35 cellular contexts compared by ENCODE assay signal in genomic region chr2:133712369-133712768, GRCh38.
"Had no signal": no experiment of that assay in that cellular context is flagged by ENCODE, and none has a peak within 500 bp of the region (broad histone marks: within the 10 kb centered on the region; RNA-seq: fewer than 3 reads in every experiment).

No MANE protein-coding gene starts in this region.

- H3K27me3 Mint-ChIP-seq: activated CD4-positive, alpha-beta memory T cell treated with anti-CD3 and anti-CD28 coated beads for 36 hours; activated CD4-positive, alpha-beta T cell treated with anti-CD3 and anti-CD28 coated beads, Interleukin-2, amount 10 ng/mL, durations not matched to agents 24 days and 14 days; activated CD8-positive, alpha-beta memory T cell treated with anti-CD3 and anti-CD28 coated beads, Interleukin-2, amount 10 ng/mL, durations not matched to agents 7 days and 5 days; activated naive CD8-positive, alpha-beta T cell treated with anti-CD3 and anti-CD28 coated beads, Interleukin-2, amount 50 U/mL, for 24 hours; brain had no signal

- H3K27ac Mint-ChIP-seq: activated CD4-positive, alpha-beta memory T cell treated with anti-CD3 and anti-CD28 coated beads for 36 hours; activated CD4-positive, alpha-beta T cell treated with anti-CD3 and anti-CD28 coated beads for 36 hours; activated CD4-positive, alpha-beta T cell treated with anti-CD3 and anti-CD28 coated beads, Interleukin-2, amount 10 ng/mL, durations not matched to agents 24 days and 14 days; activated CD8-positive, alpha-beta memory T cell treated with anti-CD3 and anti-CD28 coated beads, Interleukin-2, amount 10 ng/mL, durations not matched to agents 7 days and 5 days; activated CD8-positive, alpha-beta T cell treated with anti-CD3 and anti-CD28 coated beads, Interleukin-2, amount 10 ng/mL, durations not matched to agents 7 days and 5 days; activated naive CD4-positive, alpha-beta T cell treated with anti-CD3 and anti-CD28 coated beads for 36 hours; activated naive CD4-positive, alpha-beta T cell treated with anti-CD3 and anti-CD28 coated beads, Interleukin-2, amount 50 U/mL, for 24 hours; activated naive CD8-positive, alpha-beta T cell treated with anti-CD3 and anti-CD28 coated beads for 36 hours; activated naive CD8-positive, alpha-beta T cell treated with anti-CD3 and anti-CD28 coated beads, Interleukin-2, amount 50 U/mL, for 24 hours; activated T-helper 1 cell treated with anti-CD3 and anti-CD28 coated beads, Interleukin-12 subunit alpha, Interleukin-12 subunit beta, Interleukin-2, Interleukin-4 antibody, amounts not matched to agents 30 ng/mL and 10 ng/mL and 1 ng/mL, durations not matched to agents 14 hours and 24 hours and 36 hours; activated T-helper 2 cell treated with anti-CD3 and anti-CD28 coated beads, Interferon-gamma antibody, Interleukin-2, Interleukin-4, amounts not matched to agents 10 μg/mL and 5 μg/mL and 100 μg/mL, durations not matched to agents 14 hours and 24 hours and 36 hours; T-helper 17 cell; T-helper 2 cell treated with Interferon-gamma antibody and Interleukin-4, amounts not matched to agents 5 μg/mL and 100 μg/mL, for 36 hours had no signal

- H3K4me3 ChIP-seq: adrenal gland, ascending aorta, breast epithelium, cardiac muscle cell, colonic mucosa, gastrocnemius medialis had no signal

- H3K9me3 Mint-ChIP-seq: activated CD4-positive, alpha-beta T cell treated with anti-CD3 and anti-CD28 coated beads, Interleukin-2, amount 10 ng/mL, durations not matched to agents 24 days and 14 days; activated naive CD4-positive, alpha-beta T cell treated with anti-CD3 and anti-CD28 coated beads, Interleukin-2, amount 50 U/mL, for 24 hours; activated T-helper 1 cell treated with anti-CD3 and anti-CD28 coated beads, Interleukin-12 subunit alpha, Interleukin-12 subunit beta, Interleukin-2, Interleukin-4 antibody, amounts not matched to agents 30 ng/mL and 10 ng/mL and 1 ng/mL, durations not matched to agents 14 hours and 24 hours and 36 hours; activated T-helper 2 cell treated with anti-CD3 and anti-CD28 coated beads, Interferon-gamma antibody, Interleukin-2, Interleukin-4, amounts not matched to agents 10 μg/mL and 5 μg/mL and 100 μg/mL, durations not matched to agents 14 hours and 24 hours and 36 hours had no signal

- H3K4me1 ChIP-seq: adrenal gland, ascending aorta, breast epithelium, colonic mucosa, foreskin keratinocyte, gastrocnemius medialis had no signal

- ATAC-seq: activated CD4-positive, alpha-beta T cell treated with anti-CD3 and anti-CD28 coated beads for 36 hours; activated CD8-positive, alpha-beta memory T cell treated with anti-CD3 and anti-CD28 coated beads, Interleukin-2, amount 10 ng/mL, durations not matched to agents 7 days and 5 days; activated CD8-positive, alpha-beta T cell treated with anti-CD3 and anti-CD28 coated beads, Interleukin-2, amount 10 ng/mL, durations not matched to agents 7 days and 5 days; activated naive CD8-positive, alpha-beta T cell treated with anti-CD3 and anti-CD28 coated beads, Interleukin-2, amount 50 U/mL, for 24 hours; esophagus mucosa; foreskin keratinocyte; gastrocnemius medialis; T-helper 17 cell had no signal

- H3K36me3 Mint-ChIP-seq: activated CD4-positive, alpha-beta memory T cell treated with anti-CD3 and anti-CD28 coated beads for 36 hours; activated CD8-positive, alpha-beta memory T cell treated with anti-CD3 and anti-CD28 coated beads, Interleukin-2, amount 10 ng/mL, durations not matched to agents 7 days and 5 days; activated naive CD4-positive, alpha-beta T cell treated with anti-CD3 and anti-CD28 coated beads, Interleukin-2, amount 50 U/mL, for 24 hours; activated naive CD8-positive, alpha-beta T cell treated with anti-CD3 and anti-CD28 coated beads for 36 hours; brain had no signal

- H3K27me3 ChIP-seq: adrenal gland, ascending aorta, breast epithelium, cardiac muscle cell, colonic mucosa, foreskin keratinocyte, gastrocnemius medialis had no signal

- H3K36me3 ChIP-seq: adrenal gland, ascending aorta, breast epithelium, cardiac muscle cell, colonic mucosa, gastrocnemius medialis had no signal

- H3K27ac ChIP-seq: ascending aorta, breast epithelium, cardiac muscle cell, colonic mucosa, foreskin keratinocyte, gastrocnemius medialis had no signal

- DNase-seq: activated CD4-positive, alpha-beta memory T cell treated with anti-CD3 and anti-CD28 coated beads for 36 hours; activated CD4-positive, alpha-beta T cell treated with anti-CD3 and anti-CD28 coated beads for 36 hours; activated CD4-positive, alpha-beta T cell treated with anti-CD3 and anti-CD28 coated beads, Interleukin-2, amount 10 ng/mL, durations not matched to agents 24 days and 14 days; activated CD4-positive, CD25-positive, alpha-beta regulatory T cell; activated CD4-positive, CD25-positive, alpha-beta regulatory T cell treated with anti-CD3 and anti-CD28 coated beads, Interleukin-2, amount 50 U/mL, for 72 hours; activated CD8-positive, alpha-beta memory T cell treated with anti-CD3 and anti-CD28 coated beads, Interleukin-2, amount 10 ng/mL, durations not matched to agents 7 days and 5 days; activated CD8-positive, alpha-beta memory T cell treated with anti-CD3 and anti-CD28 coated beads, Interleukin-2, amount 50 U/mL, for 4 hours; activated CD8-positive, alpha-beta T cell treated with anti-CD3 and anti-CD28 coated beads, Interleukin-2, amount 10 ng/mL, durations not matched to agents 7 days and 5 days; activated effector memory CD4-positive, alpha-beta T cell treated with anti-CD3 and anti-CD28 coated beads, Interleukin-2, amount 50 U/mL, for 16 hours; activated naive CD4-positive, alpha-beta T cell treated with anti-CD3 and anti-CD28 coated beads for 36 hours; activated naive CD8-positive, alpha-beta T cell treated with anti-CD3 and anti-CD28 coated beads for 36 hours; activated naive CD8-positive, alpha-beta T cell treated with anti-CD3 and anti-CD28 coated beads, Interleukin-2, amount 50 U/mL, for 24 hours; activated T-cell treated with anti-CD3 and anti-CD28 coated beads, Interleukin-2, amount 50 U/mL, for 1 hour; activated T-cell treated with anti-CD3 and anti-CD28 coated beads, Interleukin-2, amount 50 U/mL, for 48 hours; adrenal gland; amygdala; central memory CD4-positive, alpha-beta T cell; cerebellar nuclear complex; colonic mucosa; effector CD8-positive, alpha-beta T cell; foreskin keratinocyte; gastrocnemius medialis; glutamatergic neuron; T-helper 1 cell; T-helper 17 cell; T1000 had no signal

- H3K9me3 ChIP-seq: adrenal gland, ascending aorta, colonic mucosa, gastrocnemius medialis had no signal

- H3K4me1 Mint-ChIP-seq: activated CD4-positive, alpha-beta T cell treated with anti-CD3 and anti-CD28 coated beads for 36 hours; activated CD4-positive, alpha-beta T cell treated with anti-CD3 and anti-CD28 coated beads, Interleukin-2, amount 10 ng/mL, durations not matched to agents 24 days and 14 days; activated CD8-positive, alpha-beta memory T cell treated with anti-CD3 and anti-CD28 coated beads, Interleukin-2, amount 10 ng/mL, durations not matched to agents 7 days and 5 days; activated naive CD4-positive, alpha-beta T cell treated with anti-CD3 and anti-CD28 coated beads, Interleukin-2, amount 50 U/mL, for 24 hours; activated naive CD8-positive, alpha-beta T cell treated with anti-CD3 and anti-CD28 coated beads for 36 hours; activated naive CD8-positive, alpha-beta T cell treated with anti-CD3 and anti-CD28 coated beads, Interleukin-2, amount 50 U/mL, for 24 hours; T-helper 17 cell had no signal

- H3K4me3 Mint-ChIP-seq: activated CD4-positive, alpha-beta memory T cell treated with anti-CD3 and anti-CD28 coated beads for 36 hours; activated CD4-positive, alpha-beta T cell treated with anti-CD3 and anti-CD28 coated beads for 36 hours; activated CD4-positive, alpha-beta T cell treated with anti-CD3 and anti-CD28 coated beads, Interleukin-2, amount 10 ng/mL, durations not matched to agents 24 days and 14 days; activated CD8-positive, alpha-beta memory T cell treated with anti-CD3 and anti-CD28 coated beads, Interleukin-2, amount 10 ng/mL, durations not matched to agents 7 days and 5 days; activated CD8-positive, alpha-beta T cell treated with anti-CD3 and anti-CD28 coated beads, Interleukin-2, amount 10 ng/mL, durations not matched to agents 7 days and 5 days; activated naive CD4-positive, alpha-beta T cell treated with anti-CD3 and anti-CD28 coated beads for 36 hours; activated naive CD4-positive, alpha-beta T cell treated with anti-CD3 and anti-CD28 coated beads, Interleukin-2, amount 50 U/mL, for 24 hours; activated naive CD8-positive, alpha-beta T cell treated with anti-CD3 and anti-CD28 coated beads for 36 hours; activated naive CD8-positive, alpha-beta T cell treated with anti-CD3 and anti-CD28 coated beads, Interleukin-2, amount 50 U/mL, for 24 hours; activated T-helper 1 cell treated with anti-CD3 and anti-CD28 coated beads, Interleukin-12 subunit alpha, Interleukin-12 subunit beta, Interleukin-2, Interleukin-4 antibody, amounts not matched to agents 30 ng/mL and 10 ng/mL and 1 ng/mL, durations not matched to agents 14 hours and 24 hours and 36 hours; brain; T-helper 17 cell; T-helper 2 cell treated with Interferon-gamma antibody and Interleukin-4, amounts not matched to agents 5 μg/mL and 100 μg/mL, for 36 hours had no signal
